In genomic region chr22:42721045-42721434, GRCh38 we compare ENCODE assay signal across 7 cellular contexts. TPM values are rescaled to one million over a fixed set of nuclear protein-coding genes. Genes with fewer than 3 reads are reported as not detected.
DNase-seq lines count a peak whose midpoint lies in the region; ATAC-seq and TF ChIP-seq lines count a peak whose summit lies in the region.

No MANE protein-coding gene starts in this region.

- H3K9ac ChIP-seq in iPS-18a (ENCODE audit: low read length): no peak overlapping the region

- H2AFZ ChIP-seq in GM23338: peak overlapping the region; percentile 97

- no peaks in the 10 kb centered on the region; the same call in 1 of the 2 replicates for H4K20me1 ChIP-seq in GM23338 (replicated peaks; ENCODE audit: insufficient read depth)

- H3K9me2 ChIP-seq in GM23338 (ENCODE audit: insufficient read depth): no peaks in the 10 kb centered on the region

- peak; percentile 9 for ATAC-seq in GM23338
- ATAC-seq in stimulated activated naive B cell treated with anti-CD40 and anti-IgM and Interleukin-4, amounts not matched to agents 10 μg/mL and 1 μg/mL and 100 μg/mL, for 72 hours (replicated peaks): no peak

- H3K9me3 ChIP-seq in iPS-18a (ENCODE audit: control insufficient read depth, low read depth, low read length): no peaks in the 10 kb centered on the region

- H3K27ac Mint-ChIP-seq in GM23338: no peak overlapping the region
- H3K27ac Mint-ChIP-seq in activated T-helper 1 cell treated with anti-CD3 and anti-CD28 coated beads, Interleukin-12 subunit alpha, Interleukin-12 subunit beta, Interleukin-2, Interleukin-4 antibody, amounts not matched to agents 30 ng/mL and 10 ng/mL and 1 ng/mL, durations not matched to agents 14 hours and 24 hours and 36 hours: no peak overlapping the region
- peak overlapping the region; percentile 51 for H3K27ac Mint-ChIP-seq in stimulated activated naive B cell treated with anti-CD40 and anti-IgM and Interleukin-4, amounts not matched to agents 10 μg/mL and 1 μg/mL and 100 μg/mL, for 72 hours

- peaks cover 44% of the 10 kb centered on the region for H3K27me3 Mint-ChIP-seq in GM23338 (ENCODE audit: insufficient read depth, low read depth, poor library complexity)
- H3K27me3 Mint-ChIP-seq in activated T-helper 1 cell treated with anti-CD3 and anti-CD28 coated beads, Interleukin-12 subunit alpha, Interleukin-12 subunit beta, Interleukin-2, Interleukin-4 antibody, amounts not matched to agents 30 ng/mL and 10 ng/mL and 1 ng/mL, durations not matched to agents 14 hours and 24 hours and 36 hours (ENCODE audit: insufficient read depth): peaks cover 46% of the 10 kb centered on the region
- peaks cover 32 to 57% of the 10 kb centered on the region in 2 donors for H3K27me3 Mint-ChIP-seq in stimulated activated naive B cell treated with anti-CD40 and anti-IgM and Interleukin-4, amounts not matched to agents 10 μg/mL and 1 μg/mL and 100 μg/mL, for 72 hours

- peak overlapping the region; percentile 88 for H3K4me2 ChIP-seq in GM23338

- no peaks in the 10 kb centered on the region for H3K9me3 Mint-ChIP-seq in GM23338
- H3K9me3 Mint-ChIP-seq in activated T-helper 1 cell treated with anti-CD3 and anti-CD28 coated beads, Interleukin-12 subunit alpha, Interleukin-12 subunit beta, Interleukin-2, Interleukin-4 antibody, amounts not matched to agents 30 ng/mL and 10 ng/mL and 1 ng/mL, durations not matched to agents 14 hours and 24 hours and 36 hours: no peaks in the 10 kb centered on the region
- H3K9me3 Mint-ChIP-seq in stimulated activated naive B cell treated with anti-CD40 and anti-IgM and Interleukin-4, amounts not matched to agents 10 μg/mL and 1 μg/mL and 100 μg/mL, for 72 hours: no peaks in the 10 kb centered on the region

- H3K36me3 Mint-ChIP-seq in GM23338 (ENCODE audit: low read depth): no peaks in the 10 kb centered on the region; the same call in 2 of the 3 replicates
- H3K36me3 Mint-ChIP-seq in activated T-helper 1 cell treated with anti-CD3 and anti-CD28 coated beads, Interleukin-12 subunit alpha, Interleukin-12 subunit beta, Interleukin-2, Interleukin-4 antibody, amounts not matched to agents 30 ng/mL and 10 ng/mL and 1 ng/mL, durations not matched to agents 14 hours and 24 hours and 36 hours (ENCODE audit: low read depth): no peaks in the 10 kb centered on the region
- no peaks in the 10 kb centered on the region for H3K36me3 Mint-ChIP-seq in stimulated activated naive B cell treated with anti-CD40 and anti-IgM and Interleukin-4, amounts not matched to agents 10 μg/mL and 1 μg/mL and 100 μg/mL, for 72 hours

- H3K4me1 ChIP-seq in GM23338 (ENCODE audit: insufficient read depth): peaks cover 30% of the 10 kb centered on the region
- peaks cover 16% of the 10 kb centered on the region for H3K4me1 ChIP-seq in iPS-18a (ENCODE audit: control insufficient read depth, low read depth, low read length)

- TF ChIP-seq CTCF in GM23338 (conservative IDR thresholded peaks at IDR 0.05; ENCODE audit: low read depth in 2 of 2): no peak

- no peak overlapping the region for H3K27ac ChIP-seq in GM23338 (ENCODE audit: low read depth)
- H3K27ac ChIP-seq in iPS-18a (ENCODE audit: low read length): no peak overlapping the region

- H3K4me3 Mint-ChIP-seq in GM23338: peak overlapping the region; percentile 71
- H3K4me3 Mint-ChIP-seq in activated T-helper 1 cell treated with anti-CD3 and anti-CD28 coated beads, Interleukin-12 subunit alpha, Interleukin-12 subunit beta, Interleukin-2, Interleukin-4 antibody, amounts not matched to agents 30 ng/mL and 10 ng/mL and 1 ng/mL, durations not matched to agents 14 hours and 24 hours and 36 hours: peak overlapping the region; percentile 42
- H3K4me3 Mint-ChIP-seq in stimulated activated naive B cell treated with anti-CD40 and anti-IgM and Interleukin-4, amounts not matched to agents 10 μg/mL and 1 μg/mL and 100 μg/mL, for 72 hours: peak overlapping the region; percentile 72 to 82

- H3K4me3 ChIP-seq in GM23338 (peak overlapping the region; percentile 78), iPS-18a (ENCODE audit: low read length) (peak overlapping the region; percentile 62)

- H3K36me3 ChIP-seq in GM23338 (ENCODE audit: insufficient read depth) (no peaks in the 10 kb centered on the region), iPS-18a (ENCODE audit: control insufficient read depth, low read depth, low read length) (no peaks in the 10 kb centered on the region)

- peaks cover 29% of the 10 kb centered on the region for H3K4me1 Mint-ChIP-seq in GM23338
- H3K4me1 Mint-ChIP-seq in activated T-helper 1 cell treated with anti-CD3 and anti-CD28 coated beads, Interleukin-12 subunit alpha, Interleukin-12 subunit beta, Interleukin-2, Interleukin-4 antibody, amounts not matched to agents 30 ng/mL and 10 ng/mL and 1 ng/mL, durations not matched to agents 14 hours and 24 hours and 36 hours (ENCODE audit: low read depth): peaks cover 5% of the 10 kb centered on the region
- H3K4me1 Mint-ChIP-seq in stimulated activated naive B cell treated with anti-CD40 and anti-IgM and Interleukin-4, amounts not matched to agents 10 μg/mL and 1 μg/mL and 100 μg/mL, for 72 hours: peaks cover 38 to 46% of the 10 kb centered on the region in 2 donors

- peak; percentile 68 for DNase-seq in GM23338 (ENCODE audit: low spot score)
- DNase-seq in activated T-helper 1 cell treated with anti-CD3 and anti-CD28 coated beads, Interleukin-12 subunit alpha, Interleukin-12 subunit beta, Interleukin-2, Interleukin-4 antibody, amounts not matched to agents 30 ng/mL and 10 ng/mL and 1 ng/mL, durations not matched to agents 14 hours and 24 hours and 36 hours (ENCODE audit: low spot score): no peak
- DNase-seq in stimulated activated naive B cell treated with anti-CD40 and anti-IgM and Interleukin-4, amounts not matched to agents 10 μg/mL and 1 μg/mL and 100 μg/mL, for 72 hours: no peak
- no peak for DNase-seq in KBM-7
- no peak for DNase-seq in AML-193 (lab: John Stamatoyannopoulos, UW)
- no peak for DNase-seq in middle frontal gyrus (ENCODE audit: extremely low spot score, low spot score)

- peaks cover 26% of the 10 kb centered on the region for H3K27me3 ChIP-seq in GM23338 (ENCODE audit: insufficient read depth)
- peaks cover 52% of the 10 kb centered on the region for H3K27me3 ChIP-seq in iPS-18a (ENCODE audit: control insufficient read depth, insufficient read depth, low read length)

- intact Hi-C loops in activated T-helper 1 cell treated with anti-CD3 and anti-CD28 coated beads, Interleukin-12 subunit alpha, Interleukin-12 subunit beta, Interleukin-2, Interleukin-4 antibody, amounts not matched to agents 30 ng/mL and 10 ng/mL and 1 ng/mL, durations not matched to agents 14 hours and 24 hours and 36 hours (cut with micrococcal nuclease): no loop called here

- H3K79me2 ChIP-seq in GM23338 (replicated peaks; ENCODE audit: insufficient read depth): peaks cover 4% of the 10 kb centered on the region

- in situ Hi-C loops in KBM-7 (cut with MboI; ENCODE audit: low pct_unique_long_range_greater_than_20kb, low sequenced_read_pairs): no loop called here

- H3F3A ChIP-seq in GM23338 (replicated peaks; ENCODE audit: low read depth): peaks cover 3% of the 10 kb centered on the region; the same call in 1 of the 2 replicates

TF ChIP-seq in GM23338, 12 proteins besides CTCF, POLR2A, EP300 and RAD21 (continues in another document):
- TF ChIP-seq JUNB (IDR thresholded peaks at IDR 0.05; ENCODE audit: unreplicated experiment): no peak
- no peak for TF ChIP-seq EZH2 (IDR thresholded peaks at IDR 0.05; ENCODE audit: low read depth, unreplicated experiment)

RNA-seq across cellular contexts. Expression of gene A4GALT, which starts 0.4 kb away (rescaled TPM):
- 12.7 and 16.2 TPM in 2 replicates for total RNA-seq in GM23338 (2014; rRNA removed; shearing (Covaris generic))
- polyA plus RNA-seq in GM23338 (2016; fragmentation: Nextera tagmentation; extraction: Ambion mirVana): 7.0 and 8.9 TPM in 2 replicates
- not detected in 2 replicates for total RNA-seq in activated T-helper 1 cell treated with anti-CD3 and anti-CD28 coated beads, Interleukin-12 subunit alpha, Interleukin-12 subunit beta, Interleukin-2, Interleukin-4 antibody, amounts not matched to agents 30 ng/mL and 10 ng/mL and 1 ng/mL, durations not matched to agents 14 hours and 24 hours and 36 hours

Comparison
In these comparisons a context has a peak if more than half of its experiments do, and no peak if none do; other contexts are left out.
1. RNA of gene A4GALT, which starts 0.4 kb away (total RNA-seq): 12.7 to 16.2 TPM in GM23338; not detected in activated T-helper 1 cell treated with anti-CD3 and anti-CD28 coated beads, Interleukin-12 subunit alpha, Interleukin-12 subunit beta, Interleukin-2, Interleukin-4 antibody, amounts not matched to agents 30 ng/mL and 10 ng/mL and 1 ng/mL, durations not matched to agents 14 hours and 24 hours and 36 hours; every median in the first group is over 10 times any median in the second.
2. Peak in every context shown above with its lines, with median percentiles within 50 percentile points of each other: H3K4me3 Mint-ChIP-seq.